Comparison of ENCODE assay signal across 13 cellular contexts in the genomic region with DNA sequence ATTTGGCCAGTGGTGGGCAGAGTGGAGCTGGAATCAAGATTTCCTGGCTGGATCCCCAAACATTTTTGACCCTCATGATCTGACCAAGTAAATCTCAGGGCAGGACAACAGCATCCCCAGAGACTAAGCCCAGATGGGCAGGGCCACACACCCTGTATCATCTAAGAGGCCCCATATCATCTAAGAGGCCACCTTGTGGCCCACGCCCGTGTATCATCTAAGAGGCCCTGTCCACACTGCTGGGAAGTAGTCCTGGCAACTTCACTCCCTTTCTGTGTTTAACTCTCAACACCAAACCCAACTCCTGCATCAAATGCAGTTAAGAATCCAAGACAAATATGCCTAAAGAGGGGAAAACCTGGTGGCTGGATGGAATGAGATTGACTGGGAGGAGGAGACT.
A peak's percentile ranks its signal among the peaks of the same experiment; 100 is the strongest.
DNase-seq lines count a peak whose midpoint lies in the region; ATAC-seq, FAIRE-seq and TF ChIP-seq lines count a peak whose summit lies in the region.
"Had no signal": no experiment of that assay in that cellular context is flagged by ENCODE, and none has a peak within 500 bp of the region (broad histone marks: within the 10 kb centered on the region; RNA-seq: fewer than 3 reads in every experiment).

No MANE protein-coding gene starts in this region.

- no peaks in the 10 kb centered on the region for H3F3A ChIP-seq in SK-N-SH (replicated peaks; ENCODE audit: insufficient read depth)

- POLR2A ChIA-PET in SK-N-SH (lab: Yijun Ruan, JAX): no interaction called here
- POLR2A ChIA-PET in K562 (lab: Yijun Ruan, JAX): no interaction called here

- CTCF ChIA-PET in SK-N-SH (lab: Yijun Ruan, JAX): interaction anchor here (0.6 to 6.6 kb wide), 50 partner anchors 10 to 866 kb away, joined by 3 to 77 read pairs (median 5); no protein-coding TSS in a partner anchor
- CTCF ChIA-PET in K562 (lab: Yijun Ruan, JAX; ENCODE audit: low intra/inter-chr PET ratio): no interaction called here

- no peak overlapping the region for H3K4me2 ChIP-seq in SK-N-SH
- H3K4me2 ChIP-seq in K562 (ENCODE audit: insufficient read depth, low read length): no peak overlapping the region

- H3K9ac ChIP-seq in SK-N-SH (no peak overlapping the region), K562 (ENCODE audit: insufficient read depth in 1 of 2, low read depth in 2 of 2, low read length in 2 of 2) (no peak overlapping the region)

- ATAC-seq in SK-N-SH treated with all-trans-retinoic acid at 6 μM for 48 hours: peak; percentile 48
- ATAC-seq in GM19397 (IDR thresholded peaks at IDR 0.05; ENCODE audit: unreplicated experiment): peak; percentile 18
- peak; percentile 21 for ATAC-seq in HG02973 (IDR thresholded peaks at IDR 0.05; ENCODE audit: unreplicated experiment)
- ATAC-seq in K562: peak; percentile 82

- H3K36me3 ChIP-seq in SK-N-SH (replicated peaks in 1 of 2; ENCODE audit: control insufficient read depth in 1 of 2, insufficient read depth in 2 of 2, low read length in 1 of 2) (no peaks in the 10 kb centered on the region), K562 (ENCODE audit: control insufficient read depth, insufficient read depth, low read length) (no peaks in the 10 kb centered on the region; the same call in 2 of the 3 replicates), stomach (no peaks in the 10 kb centered on the region), uterus (no peaks in the 10 kb centered on the region)
- H3K36me3 ChIP-seq: vagina had no signal

- in situ Hi-C loops in K562 (cut with MboI): loop anchor here (25.0 kb wide), 1 partner anchor 635 kb away; the partner anchor contains the start of gene PRKACB

- H3K27ac ChIP-seq in SK-N-SH (ENCODE audit: low read depth in 2 of 2, low read length in 1 of 2) (no peak overlapping the region), K562 (ENCODE audit: extremely low read depth, low read depth, low read length) (no peak overlapping the region), stomach (no peak overlapping the region), uterus (no peak overlapping the region)
- H3K27ac ChIP-seq: coronary artery, vagina had no signal

- H4K20me1 ChIP-seq in SK-N-SH (ENCODE audit: insufficient read depth) (no peaks in the 10 kb centered on the region), K562 (replicated peaks; ENCODE audit: control insufficient read depth, insufficient read depth, low read length) (no peaks in the 10 kb centered on the region)

- no peaks in the 10 kb centered on the region for H3K9me2 ChIP-seq in SK-N-SH

- no TSS peak for BruUV-seq in K562 (replicated peaks; lab: Mats Ljungman, UMichigan)

- intact Hi-C loops in K562 (cut with micrococcal nuclease): loop anchor here (1.0 to 10.0 kb wide), 5 partner anchors 165 to 840 kb away; no protein-coding TSS in a partner anchor
- intact Hi-C loops in stomach (cut with DNase I; ENCODE audit: low total_unique reads): no loop called here
- intact Hi-C loops in uterus (cut with DNase I; ENCODE audit: low total_unique reads): no loop called here

- H3K4me1 ChIP-seq in SK-N-SH (ENCODE audit: control insufficient read depth in 1 of 2, insufficient read depth in 2 of 2, low read depth in 1 of 2, low read length in 1 of 2) (peaks cover 0 to 5% of the 10 kb centered on the region in 2 experiments; a peak in 1 of 4 replicates), K562 (replicated peaks in 1 of 2; ENCODE audit: control insufficient read depth in 2 of 2, insufficient read depth in 2 of 2, low read length in 2 of 2) (no peaks in the 10 kb centered on the region), stomach (peaks cover 0 to 10% (median 4%) of the 10 kb centered on the region in 4 donors), uterus (no peaks in the 10 kb centered on the region)

- no peak for FAIRE-seq in K562 (lab: Jason Lieb, UNC)
- FAIRE-seq: frontal cortex had no signal

- 100% methylated on average over 2 of the region's 2 CpGs for WGBS in SK-N-SH (ENCODE audit: low lambda C conversion rate)
- 3% methylated on average over 2 of the region's 2 CpGs for WGBS in K562 (ENCODE audit: insufficient coverage, low coverage, missing lambda C conversion rate)
- WGBS in stomach, 5 donors: 69 to 93% (median 81%) methylated on average over 2 of the region's 2 CpGs

- no peaks in the 10 kb centered on the region for H3K79me2 ChIP-seq in SK-N-SH (ENCODE audit: insufficient read depth)
- no peaks in the 10 kb centered on the region for H3K79me2 ChIP-seq in K562 (ENCODE audit: control insufficient read depth, insufficient read depth, low read length)

- DNase-seq in SK-N-SH: no peak
- peak in 3 of 4 experiments; percentile 16 to 23 (median 20) for DNase-seq in K562 (ENCODE audit: extremely low read depth in 1 of 4, low spot score in 3 of 4)
- no peak for DNase-seq in stomach
- no peak for DNase-seq in NCI-H2196 treated with DMSO at 0.1 percent for 48 hours (lab: John Stamatoyannopoulos, UW; ENCODE audit: unreplicated experiment)
- DNase-seq in uterus: no peak
- DNase-seq: KG1, NCI-H524 treated with DMSO at 0.1 percent for 48 hours had no signal

- H3K9me3 ChIP-seq in SK-N-SH (no peaks in the 10 kb centered on the region), K562 (replicated peaks; ENCODE audit: control insufficient read depth, insufficient read depth, low read depth, low read length) (no peaks in the 10 kb centered on the region), stomach (no peaks in the 10 kb centered on the region), uterus (no peaks in the 10 kb centered on the region)
- H3K9me3 ChIP-seq: vagina had no signal

- TF ChIP-seq EP300 in SK-N-SH (IDR thresholded peaks at IDR 0.05; ENCODE audit: borderline replicate concordance in 1 of 2, low read depth in 1 of 2, low read length in 1 of 2): no peak
- no peak for TF ChIP-seq EP300 in K562 (IDR thresholded peaks at IDR 0.05; ENCODE audit: low read length)
- no peak for TF ChIP-seq EP300 in stomach (IDR thresholded peaks at IDR 0.05)

- TF ChIP-seq RAD21 in SK-N-SH (IDR thresholded peaks at IDR 0.05; ENCODE audit: low read length): no peak
- TF ChIP-seq RAD21 in K562 (CRISPR knock-in tag; conservative IDR thresholded peaks at IDR 0.05 in 1 of 2, IDR thresholded peaks at IDR 0.05 in 1 of 2): no peak

- TF ChIP-seq POLR2A in K562 (conservative IDR thresholded peaks at IDR 0.05) (no peak), stomach (IDR thresholded peaks at IDR 0.05) (no peak), uterus (IDR thresholded peaks at IDR 0.05) (no peak)

- H3K27me3 ChIP-seq in SK-N-SH (ENCODE audit: insufficient read depth) (no peaks in the 10 kb centered on the region), K562 (ENCODE audit: control insufficient read depth in 2 of 2, insufficient read depth in 2 of 2, low read length in 2 of 2) (peaks cover 2 to 10% of the 10 kb centered on the region in 2 experiments; a peak in 2 of 5 replicates), stomach (no peaks in the 10 kb centered on the region), uterus (no peaks in the 10 kb centered on the region)
- H3K27me3 ChIP-seq: vagina had no signal

- H3K9me1 ChIP-seq in K562 (ENCODE audit: control insufficient read depth, insufficient read depth, low read length): no peaks in the 10 kb centered on the region

- H2AFZ ChIP-seq in SK-N-SH (ENCODE audit: low read depth) (no peak overlapping the region), K562 (ENCODE audit: low read depth, low read length) (no peak overlapping the region)

- H3K4me3 ChIP-seq in SK-N-SH (ENCODE audit: low read depth in 2 of 2, low read length in 1 of 2): no peak overlapping the region
- no peak overlapping the region for H3K4me3 ChIP-seq in K562
- H3K4me3 ChIP-seq in stomach: no peak overlapping the region
- no peak overlapping the region for H3K4me3 ChIP-seq in uterus
- H3K4me3 ChIP-seq: coronary artery, vagina had no signal

- TF ChIP-seq CTCF in SK-N-SH (IDR thresholded peaks at IDR 0.05): no peak
- peak in 2 of 3 experiments; percentile 7 to 22; a peak in 2 of 6 replicates for TF ChIP-seq CTCF in K562 (IDR thresholded peaks at IDR 0.05 in 2 of 3, conservative IDR thresholded peaks at IDR 0.05 in 1 of 3; ENCODE audit: insufficient read depth in 2 of 3, low read depth in 1 of 3, low read length in 3 of 3)
- TF ChIP-seq CTCF in stomach (IDR thresholded peaks at IDR 0.05): no peak
- no peak for TF ChIP-seq CTCF in uterus (IDR thresholded peaks at IDR 0.05)

TF ChIP-seq in SK-N-SH, 30 proteins besides CTCF, POLR2A, EP300 and RAD21 (continues in another document):
- TF ChIP-seq, protein P1, sequence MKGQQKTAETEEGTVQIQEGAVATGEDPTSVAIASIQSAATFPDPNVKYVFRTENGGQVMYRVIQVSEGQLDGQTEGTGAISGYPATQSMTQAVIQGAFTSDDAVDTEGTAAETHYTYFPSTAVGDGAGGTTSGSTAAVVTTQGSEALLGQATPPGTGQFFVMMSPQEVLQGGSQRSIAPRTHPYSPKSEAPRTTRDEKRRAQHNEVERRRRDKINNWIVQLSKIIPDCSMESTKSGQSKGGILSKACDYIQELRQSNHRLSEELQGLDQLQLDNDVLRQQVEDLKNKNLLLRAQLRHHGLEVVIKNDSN (IDR thresholded peaks at IDR 0.05; ENCODE audit: borderline replicate concordance, low read depth): no peak
- TF ChIP-seq CHD2 (IDR thresholded peaks at IDR 0.05; ENCODE audit: low read length, partially characterized antibody) (no peak), EZH2phosphoT487 (IDR thresholded peaks at IDR 0.05; ENCODE audit: borderline replicate concordance, low read depth) (no peak)

TF ChIP-seq in K562, 482 proteins besides CTCF, POLR2A, EP300 and RAD21 (continues in another document):
- TF ChIP-seq ZBTB26 (CRISPR knock-in tag; IDR thresholded peaks at IDR 0.05): no peak
- no peak for TF ChIP-seq MIER1 (IDR thresholded peaks at IDR 0.05; ENCODE audit: low read depth)

Comparison
In these comparisons a context has a peak if more than half of its experiments do, and no peak if none do; other contexts are left out.
1. ATAC-seq: peak in every context shown above with its lines; median percentile 82 in K562; 48 in SK-N-SH treated with all-trans-retinoic acid at 6 μM for 48 hours; 21 in HG02973; 18 in GM19397.
2. DNase-seq: peak in K562 (3 of 4); none in SK-N-SH (single experiment), stomach (single experiment), NCI-H2196 treated with DMSO at 0.1 percent for 48 hours (single experiment) and uterus (0 of 2).
3. CTCF ChIP-seq: peak in K562 (2 of 3); none in SK-N-SH (single experiment), stomach (0 of 7) and uterus (0 of 4).